1 cellular context compared by ENCODE assay signal in the genomic region with DNA sequence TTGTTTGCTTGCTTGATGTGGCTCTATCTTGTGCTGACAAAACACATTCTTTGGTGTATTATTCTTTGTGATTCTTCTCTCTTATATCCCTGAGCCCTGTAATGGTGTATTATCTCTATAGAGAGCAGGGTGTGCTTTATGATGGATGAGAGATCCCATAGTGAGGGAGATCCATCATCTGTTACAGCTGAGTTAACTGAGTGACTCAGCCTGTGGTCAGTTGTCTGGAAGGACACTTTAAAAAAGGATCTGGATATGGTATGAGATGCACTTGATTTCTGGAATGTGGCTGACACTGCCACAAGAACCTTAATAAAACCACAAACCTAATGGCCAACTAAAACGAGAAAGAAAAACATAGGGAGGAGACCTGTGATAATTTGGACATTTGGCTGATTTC.
TF ChIP-seq lines count a peak whose summit lies in the region.

No MANE protein-coding gene starts in this region.

TF ChIP-seq in SK-N-SH, 30 proteins besides CTCF, POLR2A, EP300 and RAD21 (continued from another document):
- TF ChIP-seq, protein P1, sequence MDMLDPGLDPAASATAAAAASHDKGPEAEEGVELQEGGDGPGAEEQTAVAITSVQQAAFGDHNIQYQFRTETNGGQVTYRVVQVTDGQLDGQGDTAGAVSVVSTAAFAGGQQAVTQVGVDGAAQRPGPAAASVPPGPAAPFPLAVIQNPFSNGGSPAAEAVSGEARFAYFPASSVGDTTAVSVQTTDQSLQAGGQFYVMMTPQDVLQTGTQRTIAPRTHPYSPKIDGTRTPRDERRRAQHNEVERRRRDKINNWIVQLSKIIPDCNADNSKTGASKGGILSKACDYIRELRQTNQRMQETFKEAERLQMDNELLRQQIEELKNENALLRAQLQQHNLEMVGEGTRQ (IDR thresholded peaks at IDR 0.05; ENCODE audit: borderline replicate concordance, low read depth, low read length), result no peak
- TF ChIP-seq TCF12 (IDR thresholded peaks at IDR 0.05) (peak; percentile 97), SIN3A (IDR thresholded peaks at IDR 0.05; ENCODE audit: borderline replicate concordance, low read depth, low read length) (peak; percentile 82; the same call in 1 of the 2 replicates), PBX3 (IDR thresholded peaks at IDR 0.05) (peak; percentile 99), REST (IDR thresholded peaks at IDR 0.05; ENCODE audit: low read depth, low read length) (peak; percentile 68; the same call in 1 of the 2 replicates), GATA2 (CRISPR knock-in tag; IDR thresholded peaks at IDR 0.05) (peak; percentile 6), RXRA (IDR thresholded peaks at IDR 0.05; ENCODE audit: borderline replicate concordance, low read depth) (peak; percentile 80), YY1 (IDR thresholded peaks at IDR 0.05; ENCODE audit: low read depth) (peak; percentile 54; the same call in 1 of the 2 replicates), MEF2A (IDR thresholded peaks at IDR 0.05; ENCODE audit: borderline replicate concordance, low read depth) (peak; percentile 66; the same call in 1 of the 2 replicates), MAX (IDR thresholded peaks at IDR 0.05; ENCODE audit: low read depth) (0 out of 2 replicates have a peak, but pooled peaks have one; percentile 32), FOXJ3 (CRISPR knock-in tag; IDR thresholded peaks at IDR 0.05) (no peak), FOXM1 (IDR thresholded peaks at IDR 0.05; ENCODE audit: low read depth) (peak; percentile 93), NFIC (IDR thresholded peaks at IDR 0.05; ENCODE audit: borderline replicate concordance) (peak; percentile 91)
